ENCODE assay signal across 1 cellular context in genomic region chr1:52554756-52555155, GRCh38.
TF ChIP-seq lines count a peak whose summit lies in the region.

No MANE protein-coding gene starts in this region.

TF ChIP-seq in IMR-90, 13 proteins besides CTCF, POLR2A, EP300 and RAD21:
- TF ChIP-seq RFX5 (IDR thresholded peaks at IDR 0.05; ENCODE audit: low read depth, low read length), result no peak
- TF ChIP-seq SMC3 (IDR thresholded peaks at IDR 0.05; ENCODE audit: low read depth, low read length), result no peak
- TF ChIP-seq CEBPB (IDR thresholded peaks at IDR 0.05; ENCODE audit: low read depth, low read length), result no peak
- no peak for TF ChIP-seq ELK1 (IDR thresholded peaks at IDR 0.05; ENCODE audit: borderline replicate concordance, low read depth, low read length)
- no peak for TF ChIP-seq RCOR1 (IDR thresholded peaks at IDR 0.05; ENCODE audit: insufficient replicate concordance, low read length)
- TF ChIP-seq MXI1 (IDR thresholded peaks at IDR 0.05; ENCODE audit: borderline replicate concordance, low read depth, low read length), result no peak
